ENCODE assay signal across 8 cellular contexts in the genomic region with DNA sequence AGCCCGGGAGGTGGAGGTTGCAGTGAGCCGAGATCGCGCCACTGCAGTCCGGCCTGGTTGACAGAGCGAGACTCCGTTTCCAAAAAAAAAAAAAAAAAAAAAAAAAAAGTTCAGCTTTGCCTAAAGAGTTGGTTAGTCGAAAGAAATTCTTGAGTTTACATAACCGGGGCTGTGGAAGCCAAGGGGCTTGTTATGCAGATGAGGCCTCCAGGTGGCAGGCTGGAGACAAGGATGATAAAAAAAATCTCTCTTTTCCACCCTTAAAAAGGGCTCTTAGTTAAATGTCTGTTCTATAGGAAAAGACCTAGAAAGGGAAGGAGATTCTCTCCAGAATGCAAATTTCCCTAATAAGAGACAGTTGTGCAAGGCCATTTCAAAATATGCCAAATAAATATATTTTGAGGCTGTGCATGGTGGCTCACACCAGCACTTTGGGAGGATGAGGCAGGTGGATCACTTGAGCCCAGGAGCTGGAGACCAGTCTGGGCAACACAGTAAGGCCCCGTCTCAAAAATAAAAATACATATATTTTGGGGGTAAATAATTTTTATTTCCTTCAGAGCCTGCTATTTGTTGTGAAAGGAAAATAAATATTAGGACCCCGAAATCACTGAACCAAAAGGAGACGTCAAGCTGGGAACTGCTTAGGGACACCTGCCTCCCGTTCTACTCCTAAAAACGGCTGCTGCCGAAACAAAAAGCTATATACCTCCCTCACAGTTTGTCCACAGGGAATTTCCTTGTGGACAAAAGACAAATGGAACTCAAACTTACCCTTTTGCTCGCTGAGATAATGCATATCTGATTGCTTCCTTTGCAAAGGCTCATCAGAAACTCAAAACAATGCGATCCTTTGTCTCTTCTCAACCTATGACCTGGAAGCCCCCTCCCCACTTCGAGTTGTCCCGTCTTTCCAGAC. TPM values are rescaled to one million over a fixed set of nuclear protein-coding genes. Genes with fewer than 3 reads are reported as not detected.
A peak's percentile ranks its signal among the peaks of the same experiment; 100 is the strongest.
DNase-seq lines count a peak whose midpoint lies in the region; ATAC-seq and TF ChIP-seq lines count a peak whose summit lies in the region.

No MANE protein-coding gene starts in this region.

- no peak overlapping the region for H3K4me3 ChIP-seq in osteoblast (ENCODE audit: insufficient read depth, low read length)

- DNase-seq in 8988T = peak; percentile 97
- peak; percentile 46 for DNase-seq in GDM1 (lab: John Stamatoyannopoulos, UW)
- peak; percentile 45 for DNase-seq in NCI-H146 treated with DMSO at 0.1 percent for 48 hours (lab: John Stamatoyannopoulos, UW; ENCODE audit: unreplicated experiment)
- peak; percentile 82 for DNase-seq in activated CD8-positive, alpha-beta T cell treated with anti-CD3 and anti-CD28 coated beads, Interleukin-2, amount 10 ng/mL, durations not matched to agents 7 days and 5 days
- peak; percentile 48 for DNase-seq in foreskin melanocyte
- peak; percentile 99 for DNase-seq in osteoblast (ENCODE audit: insufficient read length, low spot score, missing footprints)
- no peak for DNase-seq in mesenteric fat pad (ENCODE audit: low spot score)

- no peaks in the 10 kb centered on the region for H4K20me1 ChIP-seq in osteoblast (ENCODE audit: insufficient read depth, low read length)

- H3K4me1 Mint-ChIP-seq in activated CD8-positive, alpha-beta T cell treated with anti-CD3 and anti-CD28 coated beads, Interleukin-2, amount 10 ng/mL, durations not matched to agents 7 days and 5 days (ENCODE audit: low read depth) = peaks cover 63% of the 10 kb centered on the region

- H3K36me3 Mint-ChIP-seq in activated CD8-positive, alpha-beta T cell treated with anti-CD3 and anti-CD28 coated beads, Interleukin-2, amount 10 ng/mL, durations not matched to agents 7 days and 5 days (ENCODE audit: low read depth) = peaks cover 25% of the 10 kb centered on the region

- H3K79me2 ChIP-seq in osteoblast (ENCODE audit: insufficient read depth, low read length) = peaks cover 19% of the 10 kb centered on the region

- no peaks in the 10 kb centered on the region for H3K36me3 ChIP-seq in osteoblast (ENCODE audit: insufficient read depth, low read length)

- H3K27me3 Mint-ChIP-seq in activated CD8-positive, alpha-beta T cell treated with anti-CD3 and anti-CD28 coated beads, Interleukin-2, amount 10 ng/mL, durations not matched to agents 7 days and 5 days (ENCODE audit: low read depth) = peaks cover 9% of the 10 kb centered on the region

- no peak overlapping the region for H3K4me2 ChIP-seq in osteoblast (ENCODE audit: insufficient read depth, low read length)

- TF ChIP-seq CTCF in osteoblast (IDR thresholded peaks at IDR 0.05; ENCODE audit: extremely low read depth, low read depth, low read length) = peak; percentile 71

- peaks cover 16% of the 10 kb centered on the region for H3K4me1 ChIP-seq in osteoblast (ENCODE audit: insufficient read depth, low read length)

- no peak overlapping the region for H3K27ac ChIP-seq in osteoblast (ENCODE audit: low read depth, low read length)

- CTCF ChIA-PET in activated CD8-positive, alpha-beta T cell treated with anti-CD3 and anti-CD28 coated beads, Interleukin-2, amount 10 ng/mL, durations not matched to agents 7 days and 5 days (lab: Charles Lee) = interaction anchor here (0.7 to 4.5 kb wide), 36 partner anchors 11 to 417 kb away, joined by 3 to 49 read pairs (median 5); partner anchors contain the start of genes BET1L, NLRP6, PGGHG and PTDSS2

- no peak for ATAC-seq in activated CD8-positive, alpha-beta T cell treated with anti-CD3 and anti-CD28 coated beads, Interleukin-2, amount 10 ng/mL, durations not matched to agents 7 days and 5 days
- ATAC-seq in GM21423 (IDR thresholded peaks at IDR 0.05; ENCODE audit: unreplicated experiment) = no peak

- H3K4me3 Mint-ChIP-seq in activated CD8-positive, alpha-beta T cell treated with anti-CD3 and anti-CD28 coated beads, Interleukin-2, amount 10 ng/mL, durations not matched to agents 7 days and 5 days = peak overlapping the region; percentile 6

- no peaks in the 10 kb centered on the region for H3K27me3 ChIP-seq in osteoblast (ENCODE audit: insufficient read depth, low read length)

- H2AFZ ChIP-seq in osteoblast (ENCODE audit: low read length) = no peak overlapping the region

- POLR2A ChIA-PET in activated CD8-positive, alpha-beta T cell treated with anti-CD3 and anti-CD28 coated beads, Interleukin-2, amount 10 ng/mL, durations not matched to agents 7 days and 5 days (lab: Charles Lee) = interaction anchor here (0.7 to 5.1 kb wide), 6 partner anchors 11 to 101 kb away, joined by 3 to 60 read pairs (median 4); partner anchors contain the start of gene IFITM1

- no peaks in the 10 kb centered on the region for H3K9me3 Mint-ChIP-seq in activated CD8-positive, alpha-beta T cell treated with anti-CD3 and anti-CD28 coated beads, Interleukin-2, amount 10 ng/mL, durations not matched to agents 7 days and 5 days (ENCODE audit: insufficient read depth)

- H3K9me3 ChIP-seq in osteoblast (ENCODE audit: low read depth, low read length) = no peaks in the 10 kb centered on the region

- H3K27ac Mint-ChIP-seq in activated CD8-positive, alpha-beta T cell treated with anti-CD3 and anti-CD28 coated beads, Interleukin-2, amount 10 ng/mL, durations not matched to agents 7 days and 5 days = peak overlapping the region; percentile 11

RNA-seq across cellular contexts. Expression of gene IFITM2, which starts 2.4 kb away (rescaled TPM):
- total RNA-seq in activated CD8-positive, alpha-beta T cell treated with anti-CD3 and anti-CD28 coated beads, Interleukin-2, amount 10 ng/mL, durations not matched to agents 7 days and 5 days = 1,000 to 10,000 TPM; 2,197 to 2,304 TPM
- total RNA-seq in osteoblast (54.5 and 105 TPM in 2 replicates), mesenteric fat pad (657 TPM)

RNA-seq across cellular contexts. Expression of gene IFITM5, which starts 5.8 kb away (rescaled TPM):
- total RNA-seq in activated CD8-positive, alpha-beta T cell treated with anti-CD3 and anti-CD28 coated beads, Interleukin-2, amount 10 ng/mL, durations not matched to agents 7 days and 5 days = not detected
- total RNA-seq in osteoblast (not detected in 2 replicates), mesenteric fat pad (not detected)

RNA-seq across cellular contexts. Expression of gene IFITM1, which starts 8.7 kb away (rescaled TPM):
- 1,000 to 10,000 TPM; 1,265 to 1,278 TPM for total RNA-seq in activated CD8-positive, alpha-beta T cell treated with anti-CD3 and anti-CD28 coated beads, Interleukin-2, amount 10 ng/mL, durations not matched to agents 7 days and 5 days
- total RNA-seq in osteoblast = 48.6 and 64.4 TPM in 2 replicates
- 232 TPM for total RNA-seq in mesenteric fat pad

RNA-seq across cellular contexts. Expression of gene IFITM3, which starts 15.5 kb away (rescaled TPM):
- total RNA-seq in activated CD8-positive, alpha-beta T cell treated with anti-CD3 and anti-CD28 coated beads, Interleukin-2, amount 10 ng/mL, durations not matched to agents 7 days and 5 days = 100 to 1,000 TPM; 174 to 182 TPM
- 98.4 and 116 TPM in 2 replicates for total RNA-seq in osteoblast
- total RNA-seq in mesenteric fat pad = 964 TPM

RNA-seq across cellular contexts. Expression of gene PGGHG, which starts 16.2 kb away (rescaled TPM):
- total RNA-seq in activated CD8-positive, alpha-beta T cell treated with anti-CD3 and anti-CD28 coated beads, Interleukin-2, amount 10 ng/mL, durations not matched to agents 7 days and 5 days = 100 to 1,000 TPM; 487 to 541 TPM
- total RNA-seq in osteoblast = 7.7 and 8.7 TPM in 2 replicates
- total RNA-seq in mesenteric fat pad = 25.2 TPM
